Comparison of ENCODE assay signal across 11 cellular contexts in genomic region chr3:37221407-37221806, GRCh38. TPM values are rescaled to one million over a fixed set of nuclear protein-coding genes. Genes with fewer than 3 reads are reported as not detected.
A peak's percentile ranks its signal among the peaks of the same experiment; 100 is the strongest.
DNase-seq lines count a peak whose midpoint lies in the region; ATAC-seq and TF ChIP-seq lines count a peak whose summit lies in the region.
"Had no signal": no experiment of that assay in that cellular context is flagged by ENCODE, and none has a peak within 500 bp of the region (broad histone marks: within the 10 kb centered on the region; RNA-seq: fewer than 3 reads in every experiment).

No MANE protein-coding gene starts in this region.

- no peaks in the 10 kb centered on the region for H3K36me3 ChIP-seq in RWPE2 (ENCODE audit: low read depth)
- H3K36me3 ChIP-seq: esophagus squamous epithelium had no signal

- no peaks in the 10 kb centered on the region for H3K27me3 ChIP-seq in RWPE2 (ENCODE audit: insufficient read depth, poor library complexity, severe bottlenecking)

- peak; percentile 60 to 84 for ATAC-seq in activated T-cell treated with anti-CD3 and anti-CD28 coated beads, Interleukin-2, amount 50 U/mL, for 72 hours (replicated peaks in 1 of 2)
- peak; percentile 93 for ATAC-seq in RWPE2 (ENCODE audit: low read depth)
- peak; percentile 39 for ATAC-seq in stimulated activated naive CD8-positive, alpha-beta T cell treated with anti-CD3 and anti-CD28 coated beads, Interleukin-15, amount 100 ng/mL, for 72 hours
- no peak for ATAC-seq in HG03565 (IDR thresholded peaks at IDR 0.05; ENCODE audit: unreplicated experiment)

- H3K27me3 Mint-ChIP-seq in activated T-cell treated with anti-CD3 and anti-CD28 coated beads, Interleukin-2, amount 50 U/mL, for 72 hours (ENCODE audit: low read depth) = no peaks in the 10 kb centered on the region
- H3K27me3 Mint-ChIP-seq in activated T-cell treated with anti-CD3 and anti-CD28 coated beads, Interleukin-2, amount 50 U/mL, for 24 hours = no peaks in the 10 kb centered on the region
- H3K27me3 Mint-ChIP-seq in stimulated activated naive CD8-positive, alpha-beta T cell treated with anti-CD3 and anti-CD28 coated beads, Interleukin-15, amount 100 ng/mL, for 72 hours = peaks cover 5% of the 10 kb centered on the region

- H3K4me1 Mint-ChIP-seq in activated T-cell treated with anti-CD3 and anti-CD28 coated beads, Interleukin-2, amount 50 U/mL, for 72 hours (ENCODE audit: low read depth) = peaks cover 32% of the 10 kb centered on the region
- H3K4me1 Mint-ChIP-seq in activated T-cell treated with anti-CD3 and anti-CD28 coated beads, Interleukin-2, amount 50 U/mL, for 24 hours (ENCODE audit: low read depth) = peaks cover 34% of the 10 kb centered on the region
- peaks cover 27% of the 10 kb centered on the region for H3K4me1 Mint-ChIP-seq in stimulated activated naive CD8-positive, alpha-beta T cell treated with anti-CD3 and anti-CD28 coated beads, Interleukin-15, amount 100 ng/mL, for 72 hours
- H3K4me1 Mint-ChIP-seq: activated B cell treated with CpG ODN at 0.5 μM for 24 hours, B cell had no signal

- H3K27ac Mint-ChIP-seq in activated T-cell treated with anti-CD3 and anti-CD28 coated beads, Interleukin-2, amount 50 U/mL, for 72 hours = no peak overlapping the region
- no peak overlapping the region for H3K27ac Mint-ChIP-seq in activated T-cell treated with anti-CD3 and anti-CD28 coated beads, Interleukin-2, amount 50 U/mL, for 24 hours
- no peak overlapping the region for H3K27ac Mint-ChIP-seq in stimulated activated naive CD8-positive, alpha-beta T cell treated with anti-CD3 and anti-CD28 coated beads, Interleukin-15, amount 100 ng/mL, for 72 hours
- H3K27ac Mint-ChIP-seq: activated B cell treated with CpG ODN at 0.5 μM for 24 hours, B cell had no signal

- H3K9me3 Mint-ChIP-seq in activated T-cell treated with anti-CD3 and anti-CD28 coated beads, Interleukin-2, amount 50 U/mL, for 72 hours = no peaks in the 10 kb centered on the region
- H3K9me3 Mint-ChIP-seq in activated T-cell treated with anti-CD3 and anti-CD28 coated beads, Interleukin-2, amount 50 U/mL, for 24 hours = no peaks in the 10 kb centered on the region
- H3K9me3 Mint-ChIP-seq in stimulated activated naive CD8-positive, alpha-beta T cell treated with anti-CD3 and anti-CD28 coated beads, Interleukin-15, amount 100 ng/mL, for 72 hours = no peaks in the 10 kb centered on the region
- H3K9me3 Mint-ChIP-seq: activated B cell treated with CpG ODN at 0.5 μM for 24 hours had no signal

- H3K4me3 ChIP-seq in RWPE2 (ENCODE audit: severe bottlenecking) = no peak overlapping the region
- H3K4me3 ChIP-seq: esophagus squamous epithelium had no signal

- H3K36me3 Mint-ChIP-seq in activated T-cell treated with anti-CD3 and anti-CD28 coated beads, Interleukin-2, amount 50 U/mL, for 72 hours (ENCODE audit: insufficient read depth in 2 of 2) = no peaks in the 10 kb centered on the region
- no peaks in the 10 kb centered on the region for H3K36me3 Mint-ChIP-seq in activated T-cell treated with anti-CD3 and anti-CD28 coated beads, Interleukin-2, amount 50 U/mL, for 24 hours (ENCODE audit: low read depth)

- DNase-seq in activated T-cell treated with anti-CD3 and anti-CD28 coated beads, Interleukin-2, amount 50 U/mL, for 72 hours = no peak
- DNase-seq in activated T-cell treated with anti-CD3 and anti-CD28 coated beads, Interleukin-2, amount 50 U/mL, for 24 hours = no peak
- DNase-seq in RWPE2 (ENCODE audit: low spot score) = peak; percentile 69
- DNase-seq in fibroblast of peridontal ligament (ENCODE audit: extremely low read depth) = peak; percentile 44
- DNase-seq in stimulated activated naive CD8-positive, alpha-beta T cell treated with anti-CD3 and anti-CD28 coated beads, Interleukin-15, amount 100 ng/mL, for 72 hours = no peak
- no peak for DNase-seq in hippocampal formation (lab: John Stamatoyannopoulos, UW)
- no peak for DNase-seq in amniotic stem cell (lab: John Stamatoyannopoulos, UW)
- DNase-seq: activated B cell treated with CpG ODN at 0.5 μM for 24 hours, esophagus squamous epithelium had no signal

- peaks cover 36% of the 10 kb centered on the region for H3K4me1 ChIP-seq in RWPE2 (ENCODE audit: insufficient read depth, poor library complexity, severe bottlenecking)

- TF ChIP-seq CTCF in RWPE2 (IDR thresholded peaks at IDR 0.05; ENCODE audit: poor library complexity, severe bottlenecking) = no peak

- peak overlapping the region; percentile 91 for H3K27ac ChIP-seq in RWPE2 (ENCODE audit: poor library complexity, severe bottlenecking)
- H3K27ac ChIP-seq: esophagus squamous epithelium had no signal

- H3K9me3 ChIP-seq in RWPE2 (ENCODE audit: severe bottlenecking) = no peaks in the 10 kb centered on the region
- H3K9me3 ChIP-seq: esophagus squamous epithelium had no signal

- H3K4me3 Mint-ChIP-seq in activated T-cell treated with anti-CD3 and anti-CD28 coated beads, Interleukin-2, amount 50 U/mL, for 72 hours = no peak overlapping the region
- no peak overlapping the region for H3K4me3 Mint-ChIP-seq in activated T-cell treated with anti-CD3 and anti-CD28 coated beads, Interleukin-2, amount 50 U/mL, for 24 hours
- H3K4me3 Mint-ChIP-seq in stimulated activated naive CD8-positive, alpha-beta T cell treated with anti-CD3 and anti-CD28 coated beads, Interleukin-15, amount 100 ng/mL, for 72 hours = no peak overlapping the region
- H3K4me3 Mint-ChIP-seq: activated B cell treated with CpG ODN at 0.5 μM for 24 hours, B cell had no signal

RNA-seq across cellular contexts. Expression of gene GOLGA4, which starts 21.7 kb away (rescaled TPM):
- 10 to 100 TPM; 36.5 to 49.7 TPM for total RNA-seq in activated T-cell treated with anti-CD3 and anti-CD28 coated beads, Interleukin-2, amount 50 U/mL, for 72 hours

RNA-seq across cellular contexts. Expression of gene LRRFIP2, which starts 47.0 kb away (rescaled TPM):
- total RNA-seq in activated T-cell treated with anti-CD3 and anti-CD28 coated beads, Interleukin-2, amount 50 U/mL, for 72 hours = 10 to 100 TPM; 28.3 to 36.1 TPM

Comparison
In these comparisons a context has a peak if more than half of its experiments do, and no peak if none do; other contexts are left out.
1. DNase-seq: peak in RWPE2 (single experiment) and fibroblast of peridontal ligament (single experiment); none in activated T-cell treated with anti-CD3 and anti-CD28 coated beads, Interleukin-2, amount 50 U/mL, for 72 hours (0 of 2), activated T-cell treated with anti-CD3 and anti-CD28 coated beads, Interleukin-2, amount 50 U/mL, for 24 hours (single experiment), stimulated activated naive CD8-positive, alpha-beta T cell treated with anti-CD3 and anti-CD28 coated beads, Interleukin-15, amount 100 ng/mL, for 72 hours (0 of 2), hippocampal formation (0 of 2) and amniotic stem cell (single experiment).